Comparison of ENCODE assay signal across 19 cellular contexts in genomic region chr3:127565711-127566110, GRCh38.
"Had no signal": no experiment of that assay in that cellular context is flagged by ENCODE, and none has a peak within 500 bp of the region (broad histone marks: within the 10 kb centered on the region; RNA-seq: fewer than 3 reads in every experiment).

No MANE protein-coding gene starts in this region.

- H3K27me3 ChIP-seq: cardiac muscle cell, hepatocyte, neural progenitor cell had no signal

- H3K4me3 ChIP-seq: cardiac muscle cell, gastroesophageal sphincter, hepatocyte, lower lobe of right lung, neural progenitor cell, transverse colon had no signal

- H3K27ac ChIP-seq: cardiac muscle cell, gastroesophageal sphincter, hepatocyte, lower lobe of right lung, parathyroid adenoma, transverse colon, VCaP had no signal

- H2AFZ ChIP-seq: hepatocyte, neural progenitor cell, parathyroid adenoma had no signal

- H3K4me2 ChIP-seq: hepatocyte had no signal

- H3K79me2 ChIP-seq: hepatocyte, parathyroid adenoma had no signal

- DNase-seq: activated CD4-positive, alpha-beta memory T cell treated with anti-CD3 and anti-CD28 coated beads, Interleukin-2, amount 10 ng/mL, durations not matched to agents 7 days and 5 days; activated CD4-positive, alpha-beta T cell treated with anti-CD3 and anti-CD28 coated beads for 36 hours; activated CD8-positive, alpha-beta memory T cell treated with anti-CD3 and anti-CD28 coated beads, Interleukin-2, amount 50 U/mL, for 4 hours; activated naive CD4-positive, alpha-beta T cell treated with Interleukin-2 at 50 U/mL for 16 hours; kidney glomerular epithelial cell; lower lobe of right lung; midbrain; retina; small intestine; T-cell; T1000; transverse colon had no signal

- H3K9me3 ChIP-seq: gastroesophageal sphincter, lower lobe of right lung, transverse colon had no signal

- H3K4me1 ChIP-seq: gastroesophageal sphincter, lower lobe of right lung, parathyroid adenoma, transverse colon had no signal

- H3K9ac ChIP-seq: neural progenitor cell, parathyroid adenoma had no signal

- ATAC-seq: activated CD4-positive, alpha-beta T cell treated with anti-CD3 and anti-CD28 coated beads for 36 hours; gastroesophageal sphincter; lower lobe of right lung; T-cell had no signal

- H3K36me3 ChIP-seq: cardiac muscle cell, neural progenitor cell, transverse colon had no signal

- FAIRE-seq: colon, small intestine had no signal
